1 cellular context compared by ENCODE assay signal in the genomic region with DNA sequence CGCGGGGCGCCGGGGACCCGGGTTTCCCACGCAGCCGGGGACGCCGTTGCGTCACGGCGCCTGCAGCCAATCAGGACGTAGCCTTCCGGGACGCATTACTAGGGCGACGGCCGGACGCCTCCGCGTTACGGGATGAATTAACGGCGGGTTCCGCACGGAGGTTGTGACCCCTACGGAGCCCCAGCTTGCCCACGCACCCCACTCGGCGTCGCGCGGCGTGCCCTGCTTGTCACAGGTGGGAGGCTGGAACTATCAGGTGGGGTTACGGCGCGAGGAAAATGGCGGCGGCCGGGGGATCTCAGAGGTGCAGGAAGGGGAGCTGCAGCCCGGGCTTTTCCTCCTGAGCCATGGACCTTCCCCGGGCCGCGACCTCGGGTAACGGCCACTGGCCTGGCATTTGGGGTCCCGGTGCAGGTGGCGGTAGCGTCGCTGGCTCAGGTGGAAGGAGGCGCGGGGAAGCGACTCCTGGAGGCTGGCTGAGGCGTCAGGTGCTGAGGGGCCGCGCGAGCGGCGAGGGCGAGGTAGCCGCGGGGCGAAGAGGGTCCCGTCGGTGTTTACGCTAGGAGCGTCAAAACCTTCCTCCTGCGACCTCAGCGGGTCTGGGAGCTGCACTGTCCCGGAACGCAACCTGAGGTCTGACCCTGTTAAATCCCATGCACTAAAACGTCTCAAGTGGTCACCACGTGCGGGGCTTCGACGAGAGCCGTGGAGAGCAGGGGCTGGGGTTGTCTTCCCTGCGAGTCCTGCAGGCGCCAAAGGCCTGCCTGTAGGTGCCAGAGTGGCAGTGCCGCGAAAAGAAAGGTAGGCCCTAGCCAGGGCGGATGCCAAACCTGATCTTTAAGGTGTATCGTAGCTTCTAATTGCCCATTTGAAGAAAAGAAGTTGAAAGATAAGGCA.
TF ChIP-seq lines count a peak whose summit lies in the region.

A gene (plus strand): TSS at position 98 of the 897 bp plus-strand sequence. CDS start 78,345 bp downstream, outside the sequence.

TF ChIP-seq in K562, 482 proteins besides CTCF, POLR2A, EP300 and RAD21 (continued from another document and continues in another):
- TF ChIP-seq, protein P1, sequence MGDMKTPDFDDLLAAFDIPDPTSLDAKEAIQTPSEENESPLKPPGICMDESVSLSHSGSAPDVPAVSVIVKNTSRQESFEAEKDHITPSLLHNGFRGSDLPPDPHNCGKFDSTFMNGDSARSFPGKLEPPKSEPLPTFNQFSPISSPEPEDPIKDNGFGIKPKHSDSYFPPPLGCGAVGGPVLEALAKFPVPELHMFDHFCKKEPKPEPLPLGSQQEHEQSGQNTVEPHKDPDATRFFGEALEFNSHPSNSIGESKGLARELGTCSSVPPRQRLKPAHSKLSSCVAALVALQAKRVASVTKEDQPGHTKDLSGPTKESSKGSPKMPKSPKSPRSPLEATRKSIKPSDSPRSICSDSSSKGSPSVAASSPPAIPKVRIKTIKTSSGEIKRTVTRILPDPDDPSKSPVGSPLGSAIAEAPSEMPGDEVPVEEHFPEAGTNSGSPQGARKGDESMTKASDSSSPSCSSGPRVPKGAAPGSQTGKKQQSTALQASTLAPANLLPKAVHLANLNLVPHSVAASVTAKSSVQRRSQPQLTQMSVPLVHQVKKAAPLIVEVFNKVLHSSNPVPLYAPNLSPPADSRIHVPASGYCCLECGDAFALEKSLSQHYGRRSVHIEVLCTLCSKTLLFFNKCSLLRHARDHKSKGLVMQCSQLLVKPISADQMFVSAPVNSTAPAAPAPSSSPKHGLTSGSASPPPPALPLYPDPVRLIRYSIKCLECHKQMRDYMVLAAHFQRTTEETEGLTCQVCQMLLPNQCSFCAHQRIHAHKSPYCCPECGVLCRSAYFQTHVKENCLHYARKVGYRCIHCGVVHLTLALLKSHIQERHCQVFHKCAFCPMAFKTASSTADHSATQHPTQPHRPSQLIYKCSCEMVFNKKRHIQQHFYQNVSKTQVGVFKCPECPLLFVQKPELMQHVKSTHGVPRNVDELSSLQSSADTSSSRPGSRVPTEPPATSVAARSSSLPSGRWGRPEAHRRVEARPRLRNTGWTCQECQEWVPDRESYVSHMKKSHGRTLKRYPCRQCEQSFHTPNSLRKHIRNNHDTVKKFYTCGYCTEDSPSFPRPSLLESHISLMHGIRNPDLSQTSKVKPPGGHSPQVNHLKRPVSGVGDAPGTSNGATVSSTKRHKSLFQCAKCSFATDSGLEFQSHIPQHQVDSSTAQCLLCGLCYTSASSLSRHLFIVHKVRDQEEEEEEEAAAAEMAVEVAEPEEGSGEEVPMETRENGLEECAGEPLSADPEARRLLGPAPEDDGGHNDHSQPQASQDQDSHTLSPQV (IDR thresholded peaks at IDR 0.05): peak; percentile 97
- TF ChIP-seq CCAR2 (IDR thresholded peaks at IDR 0.05; ENCODE audit: low read depth, low read length): no peak
- peak; percentile 53; the same call in 1 of the 2 replicates for TF ChIP-seq CBX1 (IDR thresholded peaks at IDR 0.05; ENCODE audit: low read depth)
- no peak for TF ChIP-seq ZNF124 (CRISPR knock-in tag; IDR thresholded peaks at IDR 0.05)
- 0 out of 2 replicates have a peak, but pooled peaks have one; percentile 35 for TF ChIP-seq LEF1 (IDR thresholded peaks at IDR 0.05)
- peak; percentile 91 for TF ChIP-seq HIVEP1 (CRISPR knock-in tag; IDR thresholded peaks at IDR 0.05)
- peak; percentile 40; the same call in 1 of the 2 replicates for TF ChIP-seq NBN (IDR thresholded peaks at IDR 0.05; ENCODE audit: low read depth)
- TF ChIP-seq, protein P2, sequence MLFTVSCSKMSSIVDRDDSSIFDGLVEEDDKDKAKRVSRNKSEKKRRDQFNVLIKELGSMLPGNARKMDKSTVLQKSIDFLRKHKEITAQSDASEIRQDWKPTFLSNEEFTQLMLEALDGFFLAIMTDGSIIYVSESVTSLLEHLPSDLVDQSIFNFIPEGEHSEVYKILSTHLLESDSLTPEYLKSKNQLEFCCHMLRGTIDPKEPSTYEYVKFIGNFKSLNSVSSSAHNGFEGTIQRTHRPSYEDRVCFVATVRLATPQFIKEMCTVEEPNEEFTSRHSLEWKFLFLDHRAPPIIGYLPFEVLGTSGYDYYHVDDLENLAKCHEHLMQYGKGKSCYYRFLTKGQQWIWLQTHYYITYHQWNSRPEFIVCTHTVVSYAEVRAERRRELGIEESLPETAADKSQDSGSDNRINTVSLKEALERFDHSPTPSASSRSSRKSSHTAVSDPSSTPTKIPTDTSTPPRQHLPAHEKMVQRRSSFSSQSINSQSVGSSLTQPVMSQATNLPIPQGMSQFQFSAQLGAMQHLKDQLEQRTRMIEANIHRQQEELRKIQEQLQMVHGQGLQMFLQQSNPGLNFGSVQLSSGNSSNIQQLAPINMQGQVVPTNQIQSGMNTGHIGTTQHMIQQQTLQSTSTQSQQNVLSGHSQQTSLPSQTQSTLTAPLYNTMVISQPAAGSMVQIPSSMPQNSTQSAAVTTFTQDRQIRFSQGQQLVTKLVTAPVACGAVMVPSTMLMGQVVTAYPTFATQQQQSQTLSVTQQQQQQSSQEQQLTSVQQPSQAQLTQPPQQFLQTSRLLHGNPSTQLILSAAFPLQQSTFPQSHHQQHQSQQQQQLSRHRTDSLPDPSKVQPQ (CRISPR knock-in tag; IDR thresholded peaks at IDR 0.05; ENCODE audit: borderline replicate concordance): no peak
- peak; percentile 67; the same call in 1 of the 2 replicates for TF ChIP-seq ETV5 (CRISPR knock-in tag; IDR thresholded peaks at IDR 0.05; ENCODE audit: low read depth)
- TF ChIP-seq FOXP1 (CRISPR knock-in tag; IDR thresholded peaks at IDR 0.05): peak; percentile 92
- no peak for TF ChIP-seq SMARCB1 (IDR thresholded peaks at IDR 0.05; ENCODE audit: insufficient read length, low read depth)
- peak; percentile 82; the same call in 1 of the 2 replicates for TF ChIP-seq IRF2 (CRISPR knock-in tag; IDR thresholded peaks at IDR 0.05)
- TF ChIP-seq, protein P3, sequence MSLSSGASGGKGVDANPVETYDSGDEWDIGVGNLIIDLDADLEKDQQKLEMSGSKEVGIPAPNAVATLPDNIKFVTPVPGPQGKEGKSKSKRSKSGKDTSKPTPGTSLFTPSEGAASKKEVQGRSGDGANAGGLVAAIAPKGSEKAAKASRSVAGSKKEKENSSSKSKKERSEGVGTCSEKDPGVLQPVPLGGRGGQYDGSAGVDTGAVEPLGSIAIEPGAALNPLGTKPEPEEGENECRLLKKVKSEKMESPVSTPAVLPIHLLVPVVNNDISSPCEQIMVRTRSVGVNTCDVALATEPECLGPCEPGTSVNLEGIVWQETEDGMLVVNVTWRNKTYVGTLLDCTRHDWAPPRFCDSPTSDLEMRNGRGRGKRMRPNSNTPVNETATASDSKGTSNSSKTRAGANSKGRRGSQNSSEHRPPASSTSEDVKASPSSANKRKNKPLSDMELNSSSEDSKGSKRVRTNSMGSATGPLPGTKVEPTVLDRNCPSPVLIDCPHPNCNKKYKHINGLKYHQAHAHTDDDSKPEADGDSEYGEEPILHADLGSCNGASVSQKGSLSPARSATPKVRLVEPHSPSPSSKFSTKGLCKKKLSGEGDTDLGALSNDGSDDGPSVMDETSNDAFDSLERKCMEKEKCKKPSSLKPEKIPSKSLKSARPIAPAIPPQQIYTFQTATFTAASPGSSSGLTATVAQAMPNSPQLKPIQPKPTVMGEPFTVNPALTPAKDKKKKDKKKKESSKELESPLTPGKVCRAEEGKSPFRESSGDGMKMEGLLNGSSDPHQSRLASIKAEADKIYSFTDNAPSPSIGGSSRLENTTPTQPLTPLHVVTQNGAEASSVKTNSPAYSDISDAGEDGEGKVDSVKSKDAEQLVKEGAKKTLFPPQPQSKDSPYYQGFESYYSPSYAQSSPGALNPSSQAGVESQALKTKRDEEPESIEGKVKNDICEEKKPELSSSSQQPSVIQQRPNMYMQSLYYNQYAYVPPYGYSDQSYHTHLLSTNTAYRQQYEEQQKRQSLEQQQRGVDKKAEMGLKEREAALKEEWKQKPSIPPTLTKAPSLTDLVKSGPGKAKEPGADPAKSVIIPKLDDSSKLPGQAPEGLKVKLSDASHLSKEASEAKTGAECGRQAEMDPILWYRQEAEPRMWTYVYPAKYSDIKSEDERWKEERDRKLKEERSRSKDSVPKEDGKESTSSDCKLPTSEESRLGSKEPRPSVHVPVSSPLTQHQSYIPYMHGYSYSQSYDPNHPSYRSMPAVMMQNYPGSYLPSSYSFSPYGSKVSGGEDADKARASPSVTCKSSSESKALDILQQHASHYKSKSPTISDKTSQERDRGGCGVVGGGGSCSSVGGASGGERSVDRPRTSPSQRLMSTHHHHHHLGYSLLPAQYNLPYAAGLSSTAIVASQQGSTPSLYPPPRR (CRISPR knock-in tag; IDR thresholded peaks at IDR 0.05; ENCODE audit: borderline replicate concordance): no peak
- TF ChIP-seq FOXM1 (IDR thresholded peaks at IDR 0.05; ENCODE audit: low read depth): no peak
- TF ChIP-seq FOXM1 (CRISPR knock-in tag; IDR thresholded peaks at IDR 0.05; ENCODE audit: low read depth): no peak
- peak; percentile 53 for TF ChIP-seq CCNT2 (IDR thresholded peaks at IDR 0.05; ENCODE audit: borderline replicate concordance, extremely low read depth, insufficient read length, low read depth, low read length)
- TF ChIP-seq, protein P4, sequence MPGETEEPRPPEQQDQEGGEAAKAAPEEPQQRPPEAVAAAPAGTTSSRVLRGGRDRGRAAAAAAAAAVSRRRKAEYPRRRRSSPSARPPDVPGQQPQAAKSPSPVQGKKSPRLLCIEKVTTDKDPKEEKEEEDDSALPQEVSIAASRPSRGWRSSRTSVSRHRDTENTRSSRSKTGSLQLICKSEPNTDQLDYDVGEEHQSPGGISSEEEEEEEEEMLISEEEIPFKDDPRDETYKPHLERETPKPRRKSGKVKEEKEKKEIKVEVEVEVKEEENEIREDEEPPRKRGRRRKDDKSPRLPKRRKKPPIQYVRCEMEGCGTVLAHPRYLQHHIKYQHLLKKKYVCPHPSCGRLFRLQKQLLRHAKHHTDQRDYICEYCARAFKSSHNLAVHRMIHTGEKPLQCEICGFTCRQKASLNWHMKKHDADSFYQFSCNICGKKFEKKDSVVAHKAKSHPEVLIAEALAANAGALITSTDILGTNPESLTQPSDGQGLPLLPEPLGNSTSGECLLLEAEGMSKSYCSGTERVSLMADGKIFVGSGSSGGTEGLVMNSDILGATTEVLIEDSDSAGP (CRISPR knock-in tag; IDR thresholded peaks at IDR 0.05): no peak
- TF ChIP-seq, protein P5, sequence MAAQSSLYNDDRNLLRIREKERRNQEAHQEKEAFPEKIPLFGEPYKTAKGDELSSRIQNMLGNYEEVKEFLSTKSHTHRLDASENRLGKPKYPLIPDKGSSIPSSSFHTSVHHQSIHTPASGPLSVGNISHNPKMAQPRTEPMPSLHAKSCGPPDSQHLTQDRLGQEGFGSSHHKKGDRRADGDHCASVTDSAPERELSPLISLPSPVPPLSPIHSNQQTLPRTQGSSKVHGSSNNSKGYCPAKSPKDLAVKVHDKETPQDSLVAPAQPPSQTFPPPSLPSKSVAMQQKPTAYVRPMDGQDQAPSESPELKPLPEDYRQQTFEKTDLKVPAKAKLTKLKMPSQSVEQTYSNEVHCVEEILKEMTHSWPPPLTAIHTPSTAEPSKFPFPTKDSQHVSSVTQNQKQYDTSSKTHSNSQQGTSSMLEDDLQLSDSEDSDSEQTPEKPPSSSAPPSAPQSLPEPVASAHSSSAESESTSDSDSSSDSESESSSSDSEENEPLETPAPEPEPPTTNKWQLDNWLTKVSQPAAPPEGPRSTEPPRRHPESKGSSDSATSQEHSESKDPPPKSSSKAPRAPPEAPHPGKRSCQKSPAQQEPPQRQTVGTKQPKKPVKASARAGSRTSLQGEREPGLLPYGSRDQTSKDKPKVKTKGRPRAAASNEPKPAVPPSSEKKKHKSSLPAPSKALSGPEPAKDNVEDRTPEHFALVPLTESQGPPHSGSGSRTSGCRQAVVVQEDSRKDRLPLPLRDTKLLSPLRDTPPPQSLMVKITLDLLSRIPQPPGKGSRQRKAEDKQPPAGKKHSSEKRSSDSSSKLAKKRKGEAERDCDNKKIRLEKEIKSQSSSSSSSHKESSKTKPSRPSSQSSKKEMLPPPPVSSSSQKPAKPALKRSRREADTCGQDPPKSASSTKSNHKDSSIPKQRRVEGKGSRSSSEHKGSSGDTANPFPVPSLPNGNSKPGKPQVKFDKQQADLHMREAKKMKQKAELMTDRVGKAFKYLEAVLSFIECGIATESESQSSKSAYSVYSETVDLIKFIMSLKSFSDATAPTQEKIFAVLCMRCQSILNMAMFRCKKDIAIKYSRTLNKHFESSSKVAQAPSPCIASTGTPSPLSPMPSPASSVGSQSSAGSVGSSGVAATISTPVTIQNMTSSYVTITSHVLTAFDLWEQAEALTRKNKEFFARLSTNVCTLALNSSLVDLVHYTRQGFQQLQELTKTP (IDR thresholded peaks at IDR 0.05; ENCODE audit: low read depth in 1 of 2, partially characterized antibody in 2 of 2): no peak
- TF ChIP-seq, protein P6, sequence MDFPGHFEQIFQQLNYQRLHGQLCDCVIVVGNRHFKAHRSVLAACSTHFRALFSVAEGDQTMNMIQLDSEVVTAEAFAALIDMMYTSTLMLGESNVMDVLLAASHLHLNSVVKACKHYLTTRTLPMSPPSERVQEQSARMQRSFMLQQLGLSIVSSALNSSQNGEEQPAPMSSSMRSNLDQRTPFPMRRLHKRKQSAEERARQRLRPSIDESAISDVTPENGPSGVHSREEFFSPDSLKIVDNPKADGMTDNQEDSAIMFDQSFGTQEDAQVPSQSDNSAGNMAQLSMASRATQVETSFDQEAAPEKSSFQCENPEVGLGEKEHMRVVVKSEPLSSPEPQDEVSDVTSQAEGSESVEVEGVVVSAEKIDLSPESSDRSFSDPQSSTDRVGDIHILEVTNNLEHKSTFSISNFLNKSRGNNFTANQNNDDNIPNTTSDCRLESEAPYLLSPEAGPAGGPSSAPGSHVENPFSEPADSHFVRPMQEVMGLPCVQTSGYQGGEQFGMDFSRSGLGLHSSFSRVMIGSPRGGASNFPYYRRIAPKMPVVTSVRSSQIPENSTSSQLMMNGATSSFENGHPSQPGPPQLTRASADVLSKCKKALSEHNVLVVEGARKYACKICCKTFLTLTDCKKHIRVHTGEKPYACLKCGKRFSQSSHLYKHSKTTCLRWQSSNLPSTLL (IDR thresholded peaks at IDR 0.05): no peak
- TF ChIP-seq SIN3B (IDR thresholded peaks at IDR 0.05; ENCODE audit: low read depth): peak; percentile 89
- TF ChIP-seq RBM17 (IDR thresholded peaks at IDR 0.05; ENCODE audit: borderline replicate concordance, low read depth, low read length): no peak
- TF ChIP-seq ZNF232 (CRISPR knock-in tag; IDR thresholded peaks at IDR 0.05): peak; percentile 86
- TF ChIP-seq HNRNPUL1 (IDR thresholded peaks at IDR 0.05; ENCODE audit: low read length): no peak
- TF ChIP-seq CXXC5 (CRISPR knock-in tag; IDR thresholded peaks at IDR 0.05): peak; percentile 94
- no peak for TF ChIP-seq KLF6 (CRISPR knock-in tag; IDR thresholded peaks at IDR 0.05; ENCODE audit: borderline replicate concordance)
- TF ChIP-seq, protein P7, sequence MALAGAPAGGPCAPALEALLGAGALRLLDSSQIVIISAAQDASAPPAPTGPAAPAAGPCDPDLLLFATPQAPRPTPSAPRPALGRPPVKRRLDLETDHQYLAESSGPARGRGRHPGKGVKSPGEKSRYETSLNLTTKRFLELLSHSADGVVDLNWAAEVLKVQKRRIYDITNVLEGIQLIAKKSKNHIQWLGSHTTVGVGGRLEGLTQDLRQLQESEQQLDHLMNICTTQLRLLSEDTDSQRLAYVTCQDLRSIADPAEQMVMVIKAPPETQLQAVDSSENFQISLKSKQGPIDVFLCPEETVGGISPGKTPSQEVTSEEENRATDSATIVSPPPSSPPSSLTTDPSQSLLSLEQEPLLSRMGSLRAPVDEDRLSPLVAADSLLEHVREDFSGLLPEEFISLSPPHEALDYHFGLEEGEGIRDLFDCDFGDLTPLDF (CRISPR knock-in tag; IDR thresholded peaks at IDR 0.05): peak; percentile 91; the same call in 1 of the 2 replicates
- TF ChIP-seq ZNF586 (CRISPR knock-in tag; conservative IDR thresholded peaks at IDR 0.05): no peak
- no peak for TF ChIP-seq RBM15 (IDR thresholded peaks at IDR 0.05; ENCODE audit: insufficient read depth, low read length)
- TF ChIP-seq KLF16 (IDR thresholded peaks at IDR 0.05): no peak
- TF ChIP-seq BMI1 (IDR thresholded peaks at IDR 0.05; ENCODE audit: low read length): no peak
- no peak for TF ChIP-seq PCBP1 (IDR thresholded peaks at IDR 0.05; ENCODE audit: low read depth, low read length, poor library complexity, severe bottlenecking)
- TF ChIP-seq TBL1XR1 (IDR thresholded peaks at IDR 0.05; ENCODE audit: low read length in 2 of 2): no peak; a peak in 1 of 4 replicates
- TF ChIP-seq ZNF445 (CRISPR knock-in tag; IDR thresholded peaks at IDR 0.05; ENCODE audit: low read depth): no peak
